Comparison of ENCODE assay signal across 20 cellular contexts in genomic region chr3:132242790-132243189, GRCh38.
"Had no signal": no experiment of that assay in that cellular context is flagged by ENCODE, and none has a peak within 500 bp of the region (broad histone marks: within the 10 kb centered on the region; RNA-seq: fewer than 3 reads in every experiment).

No MANE protein-coding gene starts in this region.

- H3K27ac ChIP-seq: body of pancreas, cardiac muscle cell, sigmoid colon, stomach, suprapubic skin, tibial nerve had no signal

- H3K4me1 ChIP-seq: sigmoid colon, suprapubic skin, tibial nerve had no signal

- H3K9me3 ChIP-seq: body of pancreas, stomach, suprapubic skin, tibial nerve had no signal

- ATAC-seq: body of pancreas; esophagus mucosa; left lobe of liver; stimulated activated memory B cell treated with anti-CD40 and anti-IgM and Interleukin-4, amounts not matched to agents 10 μg/mL and 1 μg/mL and 100 μg/mL, for 72 hours had no signal

- H3K36me3 ChIP-seq: cardiac muscle cell, sigmoid colon, stomach, suprapubic skin, tibial nerve had no signal

- DNase-seq: activated CD4-positive, alpha-beta T cell treated with anti-CD3 and anti-CD28 coated beads for 1 hour; activated gamma-delta T cell treated with Interleukin-2 at 50 U/mL for 16 hours; activated T-cell treated with anti-CD3 and anti-CD28 coated beads, Interleukin-2, amount 50 U/mL, for 1 hour; body of pancreas; dermis blood vessel endothelial cell; effector CD8-positive, alpha-beta T cell; foreskin melanocyte; kidney; naive B cell; sigmoid colon; stimulated activated CD4-positive, alpha-beta T cell treated with anti-CD3 and anti-CD28 coated beads, Interleukin-15, amount 100 ng/mL, for 24 hours; stomach had no signal

- H3K27me3 ChIP-seq: body of pancreas, cardiac muscle cell, sigmoid colon, stomach, suprapubic skin, tibial nerve had no signal

- H3K4me3 ChIP-seq: body of pancreas, cardiac muscle cell, lung, sigmoid colon, smooth muscle cell, stomach, suprapubic skin, tibial nerve had no signal
